ENCODE assay signal across 9 cellular contexts in genomic region chr22:22420580-22420979, GRCh38.
"Had no signal": no experiment of that assay in that cellular context is flagged by ENCODE, and none has a peak within 500 bp of the region (broad histone marks: within the 10 kb centered on the region; RNA-seq: fewer than 3 reads in every experiment).

No MANE protein-coding gene starts in this region.

- H3K4me3 ChIP-seq: GM23248, HAP-1 had no signal

- H3K9me3 ChIP-seq: HAP-1 had no signal

- FAIRE-seq: H1, H54 had no signal

- H3K27ac Mint-ChIP-seq: H9, HFFc6 had no signal

- H2AFZ ChIP-seq: GM23248 had no signal

- H3K4me3 Mint-ChIP-seq: H9, HFFc6 had no signal

- DNase-seq: GM23248, GOT3, H7, H9, HCEC 1CT, HFFc6 had no signal

- H3K9me3 Mint-ChIP-seq: H9, HFFc6 had no signal

- H3K36me3 ChIP-seq: HAP-1 had no signal

- H3K9ac ChIP-seq: GM23248 had no signal

- H3K27ac ChIP-seq: GM23248 had no signal

- H3K4me1 ChIP-seq: HAP-1 had no signal
